26 cellular contexts compared by ENCODE assay signal in the genomic region with DNA sequence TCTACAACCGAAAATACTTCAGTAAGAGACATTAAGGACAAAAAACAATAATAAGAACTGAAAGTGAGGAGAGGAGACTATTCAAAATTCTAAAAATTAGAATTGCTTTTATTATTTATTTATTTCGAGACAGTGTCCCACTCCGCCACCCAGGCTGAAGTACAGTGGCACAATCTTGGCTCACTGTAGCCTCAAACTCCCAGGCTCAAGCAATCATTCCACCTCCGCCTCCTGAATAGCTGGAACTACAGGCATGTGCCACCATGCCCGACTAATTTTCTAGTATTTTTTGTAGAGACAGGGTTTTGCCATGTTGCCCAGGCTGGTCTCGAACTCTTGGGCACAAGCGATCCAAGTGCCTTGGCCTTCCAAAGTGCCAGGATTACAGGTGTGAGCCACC.
"Had no signal": no experiment of that assay in that cellular context is flagged by ENCODE, and none has a peak within 500 bp of the region (broad histone marks: within the 10 kb centered on the region; RNA-seq: fewer than 3 reads in every experiment).

No MANE protein-coding gene starts in this region.

- H2AFZ ChIP-seq: PC-9 had no signal

- H3K4me1 Mint-ChIP-seq: activated CD4-positive, alpha-beta memory T cell treated with anti-CD3 and anti-CD28 coated beads, Interleukin-2, amount 10 ng/mL, durations not matched to agents 7 days and 5 days; activated naive CD4-positive, alpha-beta T cell treated with anti-CD3 and anti-CD28 coated beads, Interleukin-2, amount 10 ng/mL, durations not matched to agents 7 days and 5 days; activated naive CD8-positive, alpha-beta T cell treated with anti-CD3 and anti-CD28 coated beads for 36 hours had no signal

- H3K27me3 Mint-ChIP-seq: activated CD4-positive, alpha-beta memory T cell treated with anti-CD3 and anti-CD28 coated beads, Interleukin-2, amount 10 ng/mL, durations not matched to agents 7 days and 5 days; activated CD4-positive, alpha-beta T cell treated with anti-CD3 and anti-CD28 coated beads for 36 hours; activated naive CD4-positive, alpha-beta T cell treated with anti-CD3 and anti-CD28 coated beads, Interleukin-2, amount 10 ng/mL, durations not matched to agents 7 days and 5 days; activated naive CD8-positive, alpha-beta T cell treated with anti-CD3 and anti-CD28 coated beads for 36 hours; T-helper 17 cell had no signal

- H3K27ac ChIP-seq: adrenal gland, PC-9, WERI-Rb-1 had no signal

- H3K36me3 ChIP-seq: adrenal gland had no signal

- H3K4me3 ChIP-seq: adrenal gland, body of pancreas, PC-9 had no signal

- H3K4me1 ChIP-seq: adrenal gland had no signal

- DNase-seq: activated CD4-positive, alpha-beta memory T cell treated with anti-CD3 and anti-CD28 coated beads, Interleukin-2, amount 10 ng/mL, durations not matched to agents 7 days and 5 days; activated CD4-positive, alpha-beta T cell treated with anti-CD3 and anti-CD28 coated beads for 36 hours; activated CD4-positive, alpha-beta T cell treated with anti-CD3 and anti-CD28 coated beads, Interleukin-2, amount 50 U/mL, for 1 hour; activated gamma-delta T cell treated with Interleukin-2 at 50 U/mL for 16 hours; activated naive CD4-positive, alpha-beta T cell treated with anti-CD3 and anti-CD28 coated beads, Interleukin-2, amount 10 ng/mL, durations not matched to agents 7 days and 5 days; activated naive CD8-positive, alpha-beta T cell treated with anti-CD3 and anti-CD28 coated beads for 36 hours; activated T-cell treated with anti-CD3 and anti-CD28 coated beads for 4 hours; activated T-cell treated with anti-CD3 and anti-CD28 coated beads, Interleukin-2, amount 50 U/mL, for 72 hours; adrenal gland; anterior cingulate cortex; KG1; NCI-H1048; NCI-H1417; NCI-H1930; NCI-H2171; NCI-H2227 treated with DMSO at 0.1 percent for 48 hours; NCI-H446 treated with DMSO at 0.1 percent for 48 hours; NCI-H524 treated with DMSO at 0.1 percent for 48 hours; NCI-H748 treated with DMSO at 0.1 percent for 48 hours; PC-9; SIG-M5; T-helper 17 cell; T-helper 9 cell; WERI-Rb-1 had no signal

- H3K4me2 ChIP-seq: PC-9 had no signal

- ATAC-seq: activated CD4-positive, alpha-beta T cell treated with anti-CD3 and anti-CD28 coated beads for 36 hours; activated T-cell treated with anti-CD3 and anti-CD28 coated beads, Interleukin-2, amount 50 U/mL, for 72 hours; T-helper 17 cell had no signal

- H3K4me3 Mint-ChIP-seq: activated CD4-positive, alpha-beta memory T cell treated with anti-CD3 and anti-CD28 coated beads, Interleukin-2, amount 10 ng/mL, durations not matched to agents 7 days and 5 days; activated CD4-positive, alpha-beta T cell treated with anti-CD3 and anti-CD28 coated beads for 36 hours; activated naive CD4-positive, alpha-beta T cell treated with anti-CD3 and anti-CD28 coated beads, Interleukin-2, amount 10 ng/mL, durations not matched to agents 7 days and 5 days; activated naive CD8-positive, alpha-beta T cell treated with anti-CD3 and anti-CD28 coated beads for 36 hours; activated T-cell treated with anti-CD3 and anti-CD28 coated beads, Interleukin-2, amount 50 U/mL, for 72 hours; T-helper 17 cell had no signal

- H3K9me3 ChIP-seq: adrenal gland, body of pancreas had no signal

- H3K27me3 ChIP-seq: adrenal gland, body of pancreas had no signal

- H3K27ac Mint-ChIP-seq: activated CD4-positive, alpha-beta memory T cell treated with anti-CD3 and anti-CD28 coated beads, Interleukin-2, amount 10 ng/mL, durations not matched to agents 7 days and 5 days; activated CD4-positive, alpha-beta T cell treated with anti-CD3 and anti-CD28 coated beads for 36 hours; activated naive CD4-positive, alpha-beta T cell treated with anti-CD3 and anti-CD28 coated beads, Interleukin-2, amount 10 ng/mL, durations not matched to agents 7 days and 5 days; activated naive CD8-positive, alpha-beta T cell treated with anti-CD3 and anti-CD28 coated beads for 36 hours; activated T-cell treated with anti-CD3 and anti-CD28 coated beads, Interleukin-2, amount 50 U/mL, for 72 hours; activated T-helper 2 cell treated with anti-CD3 and anti-CD28 coated beads, Interferon-gamma antibody, Interleukin-2, Interleukin-4, amounts not matched to agents 10 μg/mL and 5 μg/mL and 100 μg/mL, durations not matched to agents 14 hours and 24 hours and 36 hours; T-helper 17 cell had no signal
